ENCODE assay signal across 8 cellular contexts in genomic region chr20:35619196-35620095, GRCh38. TPM values are rescaled to one million over a fixed set of nuclear protein-coding genes. Genes with fewer than 3 reads are reported as not detected.
DNase-seq lines count a peak whose midpoint lies in the region; ATAC-seq, FAIRE-seq and TF ChIP-seq lines count a peak whose summit lies in the region.

No MANE protein-coding gene starts in this region.

- peaks cover 22% of the 10 kb centered on the region for H3K4me1 ChIP-seq in PC-9 (replicated peaks; ENCODE audit: insufficient read depth)

- peaks cover 43% of the 10 kb centered on the region for H3K4me1 Mint-ChIP-seq in activated T-cell treated with anti-CD3 and anti-CD28 coated beads, Interleukin-2, amount 50 U/mL, for 4 hours (ENCODE audit: low read depth)
- H3K4me1 Mint-ChIP-seq in neural crest cell: peaks cover 36% of the 10 kb centered on the region
- peaks cover 49% of the 10 kb centered on the region for H3K4me1 Mint-ChIP-seq in stimulated activated naive CD8-positive, alpha-beta T cell treated with anti-CD3 and anti-CD28 coated beads, Interleukin-15, Interleukin-2, amounts not matched to agents 100 ng/mL and 50 ng/mL, for 24 hours (ENCODE audit: low read depth)

- no peaks in the 10 kb centered on the region for H3K9me3 ChIP-seq in PC-9 (ENCODE audit: insufficient read depth, low read depth)

- POLR2A ChIA-PET in PC-9 (lab: Charles Lee; ENCODE audit: unreplicated experiment): interaction anchor here (0.7 to 1.2 kb wide), 5 partner anchors 43 to 153 kb away, joined by 3 to 11 read pairs (median 4); partner anchors contain the start of genes ERGIC3 and RBM39

- no TSS peak for BruUV-seq in PC-9 (replicated peaks; lab: Mats Ljungman, UMichigan)

- no peaks in the 10 kb centered on the region for H3K27me3 ChIP-seq in PC-9 (ENCODE audit: insufficient read depth, low read depth)

- CTCF ChIA-PET in PC-9 (lab: Charles Lee): interaction anchor here (0.7 to 1.3 kb wide), 6 partner anchors 43 to 172 kb away, joined by 3 to 5 read pairs (median 3); partner anchors contain the start of genes CPNE1 and RBM12

- H3K4me3 ChIP-seq in PC-9: peak overlapping the region; percentile 61

- peak; percentile 89 for FAIRE-seq in HTR-8/SVneo (lab: Jason Lieb, UNC)

- TF ChIP-seq CTCF in PC-9 (conservative IDR thresholded peaks at IDR 0.05) (peak; percentile 65; the same call in 1 of the 2 replicates), neural crest cell (conservative IDR thresholded peaks at IDR 0.05) (peak; percentile 61)

- peak overlapping the region; percentile 83 for H3K4me3 Mint-ChIP-seq in activated T-cell treated with anti-CD3 and anti-CD28 coated beads, Interleukin-2, amount 50 U/mL, for 4 hours
- H3K4me3 Mint-ChIP-seq in neural crest cell: peak overlapping the region; percentile 90
- H3K4me3 Mint-ChIP-seq in stimulated activated naive CD8-positive, alpha-beta T cell treated with anti-CD3 and anti-CD28 coated beads, Interleukin-15, Interleukin-2, amounts not matched to agents 100 ng/mL and 50 ng/mL, for 24 hours: peak overlapping the region; percentile 85

- H3K27ac ChIP-seq in PC-9: no peak overlapping the region

- peaks cover 11% of the 10 kb centered on the region for H3K79me2 ChIP-seq in PC-9 (ENCODE audit: low read depth)

- H3K27me3 Mint-ChIP-seq in activated T-cell treated with anti-CD3 and anti-CD28 coated beads, Interleukin-2, amount 50 U/mL, for 4 hours (ENCODE audit: low read depth): no peaks in the 10 kb centered on the region
- peaks cover 35% of the 10 kb centered on the region for H3K27me3 Mint-ChIP-seq in neural crest cell (ENCODE audit: low read depth)
- no peaks in the 10 kb centered on the region for H3K27me3 Mint-ChIP-seq in stimulated activated naive CD8-positive, alpha-beta T cell treated with anti-CD3 and anti-CD28 coated beads, Interleukin-15, Interleukin-2, amounts not matched to agents 100 ng/mL and 50 ng/mL, for 24 hours

- no peaks in the 10 kb centered on the region for H3K9me3 Mint-ChIP-seq in activated T-cell treated with anti-CD3 and anti-CD28 coated beads, Interleukin-2, amount 50 U/mL, for 4 hours
- no peaks in the 10 kb centered on the region for H3K9me3 Mint-ChIP-seq in neural crest cell
- no peaks in the 10 kb centered on the region for H3K9me3 Mint-ChIP-seq in stimulated activated naive CD8-positive, alpha-beta T cell treated with anti-CD3 and anti-CD28 coated beads, Interleukin-15, Interleukin-2, amounts not matched to agents 100 ng/mL and 50 ng/mL, for 24 hours

- intact Hi-C loops in PC-9 (cut with micrococcal nuclease; ENCODE audit: unreplicated experiment): loop anchor here (5.0 kb wide), 2 partner anchors 78 to 167 kb away; partner anchors contain the start of genes NFS1 and ROMO1

- DNase-seq in AML-193 (lab: John Stamatoyannopoulos, UW) (peak; percentile 52 to 55), HTR-8/SVneo (ENCODE audit: insufficient read length, low spot score) (peak; percentile 95), PC-9 (peak; percentile 73 to 92), fibroblast of peridontal ligament (ENCODE audit: extremely low read depth) (peak; percentile 61), neural crest cell (ENCODE audit: low read depth, low spot score) (peak; percentile 75)
- DNase-seq in activated T-cell treated with anti-CD3 and anti-CD28 coated beads, Interleukin-2, amount 50 U/mL, for 4 hours: peak; percentile 69

- peaks cover 3% of the 10 kb centered on the region for H3K36me3 Mint-ChIP-seq in activated T-cell treated with anti-CD3 and anti-CD28 coated beads, Interleukin-2, amount 50 U/mL, for 4 hours (ENCODE audit: insufficient read depth)
- H3K36me3 Mint-ChIP-seq in neural crest cell (ENCODE audit: low read depth): peaks cover 5% of the 10 kb centered on the region
- peaks cover 5% of the 10 kb centered on the region for H3K36me3 Mint-ChIP-seq in stimulated activated naive CD8-positive, alpha-beta T cell treated with anti-CD3 and anti-CD28 coated beads, Interleukin-15, Interleukin-2, amounts not matched to agents 100 ng/mL and 50 ng/mL, for 24 hours (ENCODE audit: low read depth)

- H4K20me1 ChIP-seq in PC-9 (ENCODE audit: insufficient read depth): no peaks in the 10 kb centered on the region

- H3K36me3 ChIP-seq in PC-9 (ENCODE audit: low read depth): no peaks in the 10 kb centered on the region

- peak overlapping the region; percentile 100 for H3K4me2 ChIP-seq in PC-9

- ATAC-seq in GM19043 (IDR thresholded peaks at IDR 0.05; ENCODE audit: low read depth, unreplicated experiment): peak; percentile 30
- peak; percentile 58 to 65 for ATAC-seq in activated T-cell treated with anti-CD3 and anti-CD28 coated beads, Interleukin-2, amount 50 U/mL, for 4 hours

- peak overlapping the region; percentile 73 for H2AFZ ChIP-seq in PC-9

- H3K27ac Mint-ChIP-seq in neural crest cell (ENCODE audit: unreplicated experiment): peak overlapping the region; percentile 84
- peak overlapping the region; percentile 78 for H3K27ac Mint-ChIP-seq in stimulated activated naive CD8-positive, alpha-beta T cell treated with anti-CD3 and anti-CD28 coated beads, Interleukin-15, Interleukin-2, amounts not matched to agents 100 ng/mL and 50 ng/mL, for 24 hours

- H3K9me2 ChIP-seq in PC-9 (ENCODE audit: insufficient read depth): no peaks in the 10 kb centered on the region

- peaks cover 53% of the 10 kb centered on the region for H3F3A ChIP-seq in PC-9 (ENCODE audit: insufficient read depth, low read depth)

RNA-seq across cellular contexts. Expression of gene SPAG4, which starts 3.8 kb away (rescaled TPM):
- total RNA-seq in PC-9 (2021) (14.1 and 22.9 TPM in 2 replicates), neural crest cell (2.3 and 3.1 TPM in 2 replicates)
- 1 to 10 TPM; 1.6 to 2.5 (median 1.9) TPM for total RNA-seq in activated T-cell treated with anti-CD3 and anti-CD28 coated beads, Interleukin-2, amount 50 U/mL, for 4 hours

RNA-seq across cellular contexts. Expression of gene CPNE1, which starts 45.3 kb away (rescaled TPM):
- total RNA-seq in PC-9 (2021) (271 and 311 TPM in 2 replicates), neural crest cell (236 and 245 TPM in 2 replicates)
- total RNA-seq in activated T-cell treated with anti-CD3 and anti-CD28 coated beads, Interleukin-2, amount 50 U/mL, for 4 hours: 100 to 1,000 TPM; 229 to 264 (median 257) TPM

RNA-seq across cellular contexts. Expression of gene RBM12, which starts 45.3 kb away (rescaled TPM):
- total RNA-seq in PC-9 (2021) (46.9 and 81.2 TPM in 2 replicates), neural crest cell (189 and 191 TPM in 2 replicates)
- 100 to 1,000 TPM; 135 to 137 (median 136) TPM for total RNA-seq in activated T-cell treated with anti-CD3 and anti-CD28 coated beads, Interleukin-2, amount 50 U/mL, for 4 hours
